In the genomic region with DNA sequence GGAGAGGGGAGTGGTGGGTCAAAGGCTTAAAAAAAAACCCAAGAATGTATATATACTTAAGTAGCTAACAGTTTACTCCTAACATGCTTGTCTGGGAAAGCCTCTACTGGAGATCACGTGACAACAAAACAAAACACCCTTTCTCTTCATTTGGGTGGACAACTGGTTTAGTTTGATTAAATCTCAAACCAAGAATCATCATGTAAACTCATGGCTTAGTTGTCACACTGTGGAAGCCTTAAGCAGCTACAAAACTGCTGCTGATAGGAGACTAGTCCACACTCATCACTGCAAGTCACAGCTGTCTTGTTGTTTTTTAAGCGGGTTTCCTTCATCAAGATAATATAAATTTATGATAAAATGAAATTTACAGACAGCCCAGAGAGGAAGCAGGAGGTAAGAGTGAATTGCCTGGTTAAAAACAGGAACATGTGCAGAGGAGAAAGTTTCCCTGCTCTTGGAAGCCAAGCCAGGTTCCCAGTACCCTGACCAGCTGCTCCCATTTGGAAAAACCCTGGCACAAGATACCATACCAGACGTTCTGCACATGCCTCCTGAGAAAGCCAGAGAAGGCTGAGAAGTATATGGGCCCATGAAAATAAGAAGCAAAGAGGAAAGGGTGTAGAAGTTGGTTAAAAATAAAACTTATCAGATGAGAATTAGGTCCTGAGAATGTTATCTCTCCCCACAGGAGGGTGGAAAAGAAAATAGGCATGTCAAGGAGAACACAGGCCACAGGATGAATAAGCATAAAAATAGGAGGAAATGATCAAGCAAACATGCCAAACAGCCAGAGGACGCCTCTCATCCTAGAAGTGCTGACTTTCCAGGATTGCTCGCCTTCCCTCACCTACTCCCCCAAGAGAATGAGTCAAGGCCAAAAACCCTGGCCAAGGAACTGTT, we compare ENCODE assay signal across 1 cellular context.
A peak's percentile ranks its signal among the peaks of the same experiment; 100 is the strongest.
TF ChIP-seq lines count a peak whose summit lies in the region.

No MANE protein-coding gene starts in this region.

TF ChIP-seq in SK-N-SH, 30 proteins besides CTCF, POLR2A, EP300 and RAD21 (continued from another document):
- TF ChIP-seq REST (IDR thresholded peaks at IDR 0.05; ENCODE audit: low read depth, low read length) (no peak), TCF12 (IDR thresholded peaks at IDR 0.05) (no peak), MXI1 (IDR thresholded peaks at IDR 0.05; ENCODE audit: low read depth, low read length) (0 out of 2 replicates have a peak, but pooled peaks have one; percentile 28)
